In the genomic region with DNA sequence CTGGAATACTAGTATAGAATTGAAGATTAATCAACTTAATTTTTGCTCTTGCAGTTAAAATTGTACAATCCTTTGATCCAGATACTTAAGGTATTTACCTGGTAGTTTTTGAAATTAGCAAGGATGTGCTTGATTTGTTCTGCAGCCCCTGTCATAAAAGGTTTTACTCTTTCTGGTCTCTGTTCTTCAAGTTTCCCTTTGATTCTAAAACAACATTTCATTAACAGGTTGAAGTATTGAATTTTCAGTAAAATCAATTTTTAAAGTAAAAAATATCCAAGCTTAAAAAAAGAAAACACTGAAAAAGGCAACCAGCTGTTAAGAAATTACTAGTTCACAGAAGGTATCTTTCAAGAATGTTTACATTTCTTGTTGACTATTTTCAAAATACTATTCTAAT, we compare ENCODE assay signal across 8 cellular contexts. TPM values are rescaled to one million over a fixed set of nuclear protein-coding genes. Genes with fewer than 3 reads are reported as not detected.
DNase-seq lines count a peak whose midpoint lies in the region; ATAC-seq and TF ChIP-seq lines count a peak whose summit lies in the region.

No MANE protein-coding gene starts in this region.

- intact Hi-C loops in CD8-positive, alpha-beta T cell (cut with DNase I, micrococcal nuclease): loop anchor here in 1 of 2 experiments (10.0 kb wide), 1 partner anchor 215 kb away; a partner anchor contains a TSS

- no peaks in the 10 kb centered on the region for H3K27me3 Mint-ChIP-seq in CD8-positive, alpha-beta T cell (ENCODE audit: low read depth)
- H3K27me3 Mint-ChIP-seq in endodermal cell (ENCODE audit: insufficient read depth): no peaks in the 10 kb centered on the region

- no peaks in the 10 kb centered on the region for H3K9me3 Mint-ChIP-seq in CD8-positive, alpha-beta T cell
- H3K9me3 Mint-ChIP-seq in endodermal cell: no peaks in the 10 kb centered on the region

- DNase-seq in CD8-positive, alpha-beta T cell: no peak
- no peak for DNase-seq in endodermal cell
- DNase-seq in central memory CD4-positive, alpha-beta T cell: no peak
- no peak for DNase-seq in activated CD4-positive, CD25-positive, alpha-beta regulatory T cell (lab: John Stamatoyannopoulos, UW)

- no peaks in the 10 kb centered on the region for H3K9me3 ChIP-seq in CD8-positive, alpha-beta T cell (ENCODE audit: low read length)
- H3K9me3 ChIP-seq in OCI-LY3 (ENCODE audit: insufficient read depth, low read length) (no peaks in the 10 kb centered on the region), endodermal cell (ENCODE audit: control insufficient read depth, low read length) (no peaks in the 10 kb centered on the region), neutrophil (no peaks in the 10 kb centered on the region)

- H3K4me3 ChIP-seq in CD8-positive, alpha-beta T cell (ENCODE audit: low read depth, low read length): peak overlapping the region; percentile 72
- peak overlapping the region; percentile 89 for H3K4me3 ChIP-seq in OCI-LY3 (ENCODE audit: low read length)
- H3K4me3 ChIP-seq in endodermal cell (ENCODE audit: low read length): peak overlapping the region; percentile 100
- H3K4me3 ChIP-seq in neutrophil (ENCODE audit: low read depth in 1 of 2, low read length in 1 of 2): peak overlapping the region; percentile 77 to 92

- H3K27me3 ChIP-seq in CD8-positive, alpha-beta T cell (ENCODE audit: insufficient read depth, low read length): no peaks in the 10 kb centered on the region
- H3K27me3 ChIP-seq in OCI-LY3 (ENCODE audit: low read depth, low read length) (no peaks in the 10 kb centered on the region), endodermal cell (ENCODE audit: control insufficient read depth, insufficient read depth, low read length, poor library complexity, severe bottlenecking) (no peaks in the 10 kb centered on the region), neutrophil (no peaks in the 10 kb centered on the region)

- peak overlapping the region; percentile 93 for H3K4me2 ChIP-seq in OCI-LY3 (ENCODE audit: low read length)

- no peak overlapping the region for H2AFZ ChIP-seq in OCI-LY3 (ENCODE audit: low read depth, low read length)

- peaks cover 61% of the 10 kb centered on the region for H4K20me1 ChIP-seq in OCI-LY3 (ENCODE audit: insufficient read depth, low read length)

- H3K9ac ChIP-seq in OCI-LY3 (ENCODE audit: low read length) (peak overlapping the region; percentile 97), endodermal cell (ENCODE audit: extremely low read depth, low read length, poor library complexity, severe bottlenecking) (peak overlapping the region; percentile 98)

- TF ChIP-seq CTCF in CD8-positive, alpha-beta T cell (IDR thresholded peaks at IDR 0.05): no peak
- no peak for TF ChIP-seq CTCF in OCI-LY3 (IDR thresholded peaks at IDR 0.05; ENCODE audit: low read depth, low read length)
- TF ChIP-seq CTCF in endodermal cell (conservative IDR thresholded peaks at IDR 0.05): no peak
- no peak for TF ChIP-seq CTCF in neutrophil (IDR thresholded peaks at IDR 0.05)

- CTCF ChIA-PET in CD8-positive, alpha-beta T cell (lab: Charles Lee): interaction anchor here (0.6 to 2.9 kb wide), 11 partner anchors 8 to 293 kb away, joined by 3 to 13 read pairs (median 3); no protein-coding TSS in a partner anchor

- H3K4me1 Mint-ChIP-seq in CD8-positive, alpha-beta T cell (ENCODE audit: low read depth): peaks cover 75% of the 10 kb centered on the region
- peaks cover 39% of the 10 kb centered on the region for H3K4me1 Mint-ChIP-seq in endodermal cell

- no peak overlapping the region for H3K27ac ChIP-seq in CD8-positive, alpha-beta T cell (ENCODE audit: low read depth, low read length)
- H3K27ac ChIP-seq in OCI-LY3 (ENCODE audit: low read length): no peak overlapping the region
- H3K27ac ChIP-seq in endodermal cell (ENCODE audit: low read depth, low read length): no peak overlapping the region
- H3K27ac ChIP-seq in neutrophil: peak overlapping the region; percentile 97

- H3K36me3 Mint-ChIP-seq in CD8-positive, alpha-beta T cell: peaks cover 62% of the 10 kb centered on the region
- peaks cover 60% of the 10 kb centered on the region for H3K36me3 Mint-ChIP-seq in endodermal cell (ENCODE audit: low read depth)

- peaks cover 65% of the 10 kb centered on the region for H3K79me2 ChIP-seq in OCI-LY3 (ENCODE audit: low read length)

- H3K4me1 ChIP-seq in CD8-positive, alpha-beta T cell (ENCODE audit: insufficient read depth, low read length): peaks cover 55% of the 10 kb centered on the region
- peaks cover 19% of the 10 kb centered on the region for H3K4me1 ChIP-seq in OCI-LY3 (ENCODE audit: low read length)
- no peaks in the 10 kb centered on the region for H3K4me1 ChIP-seq in endodermal cell (ENCODE audit: control insufficient read depth, insufficient read depth, low read length)
- peaks cover 71 to 74% of the 10 kb centered on the region in 2 experiments for H3K4me1 ChIP-seq in neutrophil (ENCODE audit: control insufficient read depth in 1 of 2, insufficient read depth in 1 of 2, low read depth in 1 of 2, low read length in 1 of 2)

- POLR2A ChIA-PET in CD8-positive, alpha-beta T cell (lab: Charles Lee): interaction anchor here (1.0 to 3.5 kb wide), 5 partner anchors 9 to 125 kb away, joined by 3 to 28 read pairs (median 7); a partner anchor contains a TSS

- H3K36me3 ChIP-seq in CD8-positive, alpha-beta T cell (ENCODE audit: insufficient read depth, low read length): peaks cover 42% of the 10 kb centered on the region
- H3K36me3 ChIP-seq in OCI-LY3 (replicated peaks; ENCODE audit: low read depth, low read length) (peaks cover 58% of the 10 kb centered on the region), endodermal cell (ENCODE audit: control insufficient read depth, insufficient read depth, low read length) (peaks cover 61% of the 10 kb centered on the region), neutrophil (peaks cover 60% of the 10 kb centered on the region)

- H3K4me3 Mint-ChIP-seq in CD8-positive, alpha-beta T cell: peak overlapping the region; percentile 99
- peak overlapping the region; percentile 97 for H3K4me3 Mint-ChIP-seq in endodermal cell

- no peak for ATAC-seq in CD8-positive, alpha-beta T cell
- no peak for ATAC-seq in HG03460 (IDR thresholded peaks at IDR 0.05; ENCODE audit: unreplicated experiment)
- ATAC-seq in HG02840 (IDR thresholded peaks at IDR 0.05; ENCODE audit: low FRiP score, unreplicated experiment): no peak

- H3K27ac Mint-ChIP-seq in CD8-positive, alpha-beta T cell: peak overlapping the region; percentile 99
- peak overlapping the region; percentile 81 for H3K27ac Mint-ChIP-seq in endodermal cell

RNA-seq across cellular contexts. Expression of a gene that starts 1.6 kb away (rescaled TPM):
- total RNA-seq in CD8-positive, alpha-beta T cell: 1,000 to 10,000 TPM; 8,260 to 8,503 TPM
- 1,000 to 10,000 TPM; 2,192 to 2,586 TPM for total RNA-seq in endodermal cell
- 1,898 TPM for polyA plus RNA-seq in endodermal cell (2013, experiment 1 of 2)
- 1,873 TPM for polyA plus RNA-seq in endodermal cell (2013, experiment 2 of 2)
